8 cellular contexts compared by ENCODE assay signal in genomic region chr20:8389381-8390368, GRCh38.
DNase-seq lines count a peak whose midpoint lies in the region; ATAC-seq and TF ChIP-seq lines count a peak whose summit lies in the region.

No MANE protein-coding gene starts in this region.

- peak; percentile 53 for TF ChIP-seq CTCF in AG10803 (conservative IDR thresholded peaks at IDR 0.05; ENCODE audit: low read length)
- peak; percentile 39 for TF ChIP-seq CTCF in coronary artery (IDR thresholded peaks at IDR 0.05)

- ATAC-seq in GM21786 (IDR thresholded peaks at IDR 0.05; ENCODE audit: unreplicated experiment): no peak

- peak overlapping the region in 1 of 2 donors; percentile 31 for H3K27ac ChIP-seq in coronary artery

- DNase-seq in AG10803 (ENCODE audit: low read depth): peak; percentile 73
- peak; percentile 16 for DNase-seq in H7
- DNase-seq in NCI-H82 treated with DMSO at 0.1 percent for 48 hours (lab: John Stamatoyannopoulos, UW; ENCODE audit: unreplicated experiment): peak; percentile 45
- DNase-seq in coronary artery (ENCODE audit: low spot score): no peak
- peak; percentile 75 for DNase-seq in medulla oblongata (ENCODE audit: extremely low spot score)
- no peak for DNase-seq in effector CD4-positive, alpha-beta T cell
- DNase-seq in HK-2 (ENCODE audit: unreplicated experiment): no peak

- H3K27me3 ChIP-seq in H7 (ENCODE audit: control insufficient read depth, insufficient read depth, low read length): no peaks in the 10 kb centered on the region

- H3K4me3 ChIP-seq in AG10803 (ENCODE audit: low read length) (no peak overlapping the region), H7 (ENCODE audit: insufficient read depth, low read depth, low read length) (no peak overlapping the region), coronary artery (peak overlapping the region; percentile 2)

- no peaks in the 10 kb centered on the region for H3K36me3 ChIP-seq in H7 (replicated peaks; ENCODE audit: control insufficient read depth, insufficient read depth, low read length)

Comparison
In these comparisons a context has a peak if more than half of its experiments do, and no peak if none do; other contexts are left out.
1. DNase-seq: peak in AG10803 (single experiment), H7 (single experiment), NCI-H82 treated with DMSO at 0.1 percent for 48 hours (single experiment) and medulla oblongata (single experiment); none in coronary artery (single experiment), effector CD4-positive, alpha-beta T cell (single experiment) and HK-2 (single experiment).